Comparison of ENCODE assay signal across 1 cellular context in genomic region chr19:1275976-1276619, GRCh38.
TF ChIP-seq lines count a peak whose summit lies in the region.

No MANE protein-coding gene starts in this region.

TF ChIP-seq in A549, 52 proteins besides CTCF, POLR2A, EP300 and RAD21 (continued from another document):
- TF ChIP-seq ELK1 (IDR thresholded peaks at IDR 0.05; ENCODE audit: low read depth, low read length) (no peak), HOXA7 (CRISPR knock-in tag; IDR thresholded peaks at IDR 0.05) (no peak), KDM1A (IDR thresholded peaks at IDR 0.05; ENCODE audit: low read depth) (no peak), MYC (IDR thresholded peaks at IDR 0.05; ENCODE audit: borderline replicate concordance, low read length) (no peak), HOXB13 (CRISPR knock-in tag; IDR thresholded peaks at IDR 0.05; ENCODE audit: low read depth) (0 out of 2 replicates have a peak, but pooled peaks have one; percentile 21), EHMT2 (IDR thresholded peaks at IDR 0.05; ENCODE audit: low read depth) (no peak), CHD2 (IDR thresholded peaks at IDR 0.05; ENCODE audit: low read length, partially characterized antibody) (no peak), NPAS2 (CRISPR knock-in tag; IDR thresholded peaks at IDR 0.05; ENCODE audit: borderline replicate concordance) (no peak), SMC3 (IDR thresholded peaks at IDR 0.05) (no peak), ZFP36 (IDR thresholded peaks at IDR 0.05; ENCODE audit: borderline replicate concordance, partially characterized antibody) (no peak), RNF2 (IDR thresholded peaks at IDR 0.05; ENCODE audit: borderline replicate concordance, low read depth) (no peak)
- TF ChIP-seq, protein P1, sequence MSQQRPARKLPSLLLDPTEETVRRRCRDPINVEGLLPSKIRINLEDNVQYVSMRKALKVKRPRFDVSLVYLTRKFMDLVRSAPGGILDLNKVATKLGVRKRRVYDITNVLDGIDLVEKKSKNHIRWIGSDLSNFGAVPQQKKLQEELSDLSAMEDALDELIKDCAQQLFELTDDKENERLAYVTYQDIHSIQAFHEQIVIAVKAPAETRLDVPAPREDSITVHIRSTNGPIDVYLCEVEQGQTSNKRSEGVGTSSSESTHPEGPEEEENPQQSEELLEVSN (IDR thresholded peaks at IDR 0.05; ENCODE audit: borderline replicate concordance, low read depth) = peak; percentile 57; the same call in 1 of the 2 replicates
- TF ChIP-seq, protein P2, sequence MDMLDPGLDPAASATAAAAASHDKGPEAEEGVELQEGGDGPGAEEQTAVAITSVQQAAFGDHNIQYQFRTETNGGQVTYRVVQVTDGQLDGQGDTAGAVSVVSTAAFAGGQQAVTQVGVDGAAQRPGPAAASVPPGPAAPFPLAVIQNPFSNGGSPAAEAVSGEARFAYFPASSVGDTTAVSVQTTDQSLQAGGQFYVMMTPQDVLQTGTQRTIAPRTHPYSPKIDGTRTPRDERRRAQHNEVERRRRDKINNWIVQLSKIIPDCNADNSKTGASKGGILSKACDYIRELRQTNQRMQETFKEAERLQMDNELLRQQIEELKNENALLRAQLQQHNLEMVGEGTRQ (IDR thresholded peaks at IDR 0.05) = no peak
